In the genomic region with DNA sequence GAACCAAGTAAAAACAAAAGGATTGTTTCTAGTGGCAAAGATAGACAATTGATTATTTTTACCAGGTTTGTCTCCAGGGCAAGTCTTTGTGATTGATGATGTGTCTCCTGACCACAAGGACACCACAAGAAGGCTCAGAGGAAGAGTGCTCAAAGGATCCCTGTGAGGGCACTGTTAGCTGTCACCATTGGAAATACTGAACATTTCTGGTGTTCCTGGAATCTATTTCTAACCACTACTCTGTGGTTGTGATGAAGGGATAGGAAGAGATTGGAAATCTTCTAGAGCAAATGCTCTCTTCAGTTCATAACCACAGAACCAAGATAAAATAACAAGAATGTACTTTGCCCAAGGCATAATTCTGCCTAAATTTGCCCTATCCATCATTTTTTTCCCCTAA, we compare ENCODE assay signal across 10 cellular contexts. TPM values are rescaled to one million over a fixed set of nuclear protein-coding genes. Genes with fewer than 3 reads are reported as not detected.
DNase-seq lines count a peak whose midpoint lies in the region; ATAC-seq, FAIRE-seq and TF ChIP-seq lines count a peak whose summit lies in the region.
"Had no signal": no experiment of that assay in that cellular context is flagged by ENCODE, and none has a peak within 500 bp of the region (broad histone marks: within the 10 kb centered on the region; RNA-seq: fewer than 3 reads in every experiment).

No MANE protein-coding gene starts in this region.

- CTCF ChIA-PET in K562 (lab: Yijun Ruan, JAX; ENCODE audit: low intra/inter-chr PET ratio), result no interaction called here

- no peak overlapping the region for H3K4me3 ChIP-seq in Loucy (ENCODE audit: low read length, poor library complexity, severe bottlenecking)
- H3K4me3 ChIP-seq in K562, result no peak overlapping the region
- H3K4me3 ChIP-seq in osteoblast (ENCODE audit: insufficient read depth, low read length), result peak overlapping the region; percentile 8
- H3K4me3 ChIP-seq in aorta (ENCODE audit: low read length in 2 of 2), result no peak overlapping the region

- POLR2A ChIA-PET in K562 (lab: Yijun Ruan, JAX), result interaction anchor here (1.2 kb wide), 1 partner anchor 70 kb away, joined by 4 read pairs; no protein-coding TSS in a partner anchor

- H3K27ac Mint-ChIP-seq in osteocyte (ENCODE audit: unreplicated experiment), result no peak overlapping the region

- TF ChIP-seq EP300 in K562 (IDR thresholded peaks at IDR 0.05; ENCODE audit: low read length), result no peak

- H2AFZ ChIP-seq in Loucy (ENCODE audit: low read length) (no peak overlapping the region), K562 (ENCODE audit: low read depth, low read length) (no peak overlapping the region), osteoblast (ENCODE audit: low read length) (no peak overlapping the region)

- H3K36me3 ChIP-seq in Loucy (ENCODE audit: insufficient read depth, low read length) (peaks cover 4% of the 10 kb centered on the region; the same call in 1 of the 2 replicates), K562 (ENCODE audit: control insufficient read depth, insufficient read depth, low read length) (no peaks in the 10 kb centered on the region), osteoblast (ENCODE audit: insufficient read depth, low read length) (no peaks in the 10 kb centered on the region), aorta (ENCODE audit: control insufficient read depth in 1 of 2, insufficient read depth in 2 of 2, low read length in 1 of 2) (no peaks in the 10 kb centered on the region)

- H3K27ac ChIP-seq in K562 (ENCODE audit: extremely low read depth, low read depth, low read length) (no peak overlapping the region), osteoblast (ENCODE audit: low read depth, low read length) (peak overlapping the region; percentile 4), aorta (ENCODE audit: low read depth in 1 of 2, low read length in 2 of 2) (no peak overlapping the region)

- H3K9me3 Mint-ChIP-seq in osteocyte (ENCODE audit: unreplicated experiment), result no peaks in the 10 kb centered on the region

- no peak overlapping the region for H3K4me3 Mint-ChIP-seq in osteocyte (ENCODE audit: unreplicated experiment)

- H3K9ac ChIP-seq in Loucy (ENCODE audit: low read depth, low read length, poor library complexity, severe bottlenecking), result no peak overlapping the region
- no peak overlapping the region for H3K9ac ChIP-seq in K562 (ENCODE audit: insufficient read depth in 1 of 2, low read depth in 2 of 2, low read length in 2 of 2)

- FAIRE-seq in K562 (lab: Jason Lieb, UNC), result no peak

- TF ChIP-seq CTCF in Loucy (conservative IDR thresholded peaks at IDR 0.05; ENCODE audit: low read length) (no peak), K562 (IDR thresholded peaks at IDR 0.05 in 2 of 3, conservative IDR thresholded peaks at IDR 0.05 in 1 of 3; ENCODE audit: insufficient read depth in 2 of 3, low read depth in 1 of 3, low read length in 3 of 3) (no peak), osteoblast (IDR thresholded peaks at IDR 0.05; ENCODE audit: extremely low read depth, low read depth, low read length) (no peak), osteocyte (IDR thresholded peaks at IDR 0.05) (no peak)

- peaks cover 11% of the 10 kb centered on the region for H3K4me1 Mint-ChIP-seq in osteocyte (ENCODE audit: unreplicated experiment)

- peaks cover 97% of the 10 kb centered on the region for H3K79me2 ChIP-seq in Loucy (ENCODE audit: insufficient read depth, low read length)
- H3K79me2 ChIP-seq in K562 (ENCODE audit: control insufficient read depth, insufficient read depth, low read length), result no peaks in the 10 kb centered on the region
- H3K79me2 ChIP-seq in osteoblast (ENCODE audit: insufficient read depth, low read length), result no peaks in the 10 kb centered on the region

- peak; percentile 67 for ATAC-seq in K562
- no peak for ATAC-seq in aorta (ENCODE audit: low FRiP score)
- ATAC-seq in Right ventricle myocardium superior (ENCODE audit: poor library complexity), result no peak

- no TSS peak for BruUV-seq in K562 (replicated peaks; lab: Mats Ljungman, UMichigan)

- H3K4me2 ChIP-seq in Loucy (ENCODE audit: low read depth, low read length, poor library complexity, severe bottlenecking) (peak overlapping the region; percentile 34), K562 (ENCODE audit: insufficient read depth, low read length) (no peak overlapping the region), osteoblast (ENCODE audit: insufficient read depth, low read length) (peak overlapping the region; percentile 52)

- no peaks in the 10 kb centered on the region for H3K36me3 Mint-ChIP-seq in osteocyte (ENCODE audit: unreplicated experiment)

- no peak for TF ChIP-seq POLR2A in K562 (conservative IDR thresholded peaks at IDR 0.05)

- peaks cover 13% of the 10 kb centered on the region for H4K20me1 ChIP-seq in Loucy (ENCODE audit: insufficient read depth, low read length, poor library complexity, severe bottlenecking)
- no peaks in the 10 kb centered on the region for H4K20me1 ChIP-seq in K562 (replicated peaks; ENCODE audit: control insufficient read depth, insufficient read depth, low read length)
- H4K20me1 ChIP-seq in osteoblast (ENCODE audit: insufficient read depth, low read length), result no peaks in the 10 kb centered on the region

- no peaks in the 10 kb centered on the region for H3K9me2 ChIP-seq in Loucy (replicated peaks; ENCODE audit: low read depth, low read length)

- intact Hi-C loops in K562 (cut with micrococcal nuclease) (no loop called here), aorta (cut with DNase I) (no loop called here), Right ventricle myocardium superior (cut with DNase I) (loop anchor here (10.0 kb wide), 1 partner anchor 63 kb away; no protein-coding TSS in a partner anchor)

- peaks cover 53% of the 10 kb centered on the region for H3K27me3 Mint-ChIP-seq in osteocyte (ENCODE audit: unreplicated experiment)

- DNase-seq in GM03348 (ENCODE audit: low spot score), result peak; percentile 24
- no peak for DNase-seq in K562 (ENCODE audit: extremely low read depth in 1 of 4, low spot score in 3 of 4)
- peak; percentile 63 for DNase-seq in osteoblast (ENCODE audit: insufficient read length, low spot score, missing footprints)
- no peak for DNase-seq in aorta
- no peak for DNase-seq in kidney glomerular epithelial cell (lab: John Stamatoyannopoulos, UW)
- no peak for DNase-seq in Right ventricle myocardium superior
- DNase-seq in osteocyte (ENCODE audit: extremely low spot score, unreplicated experiment), result no peak
- DNase-seq: foreskin fibroblast, posterior cingulate gyrus had no signal

- TF ChIP-seq RAD21 in K562 (CRISPR knock-in tag; conservative IDR thresholded peaks at IDR 0.05 in 1 of 2, IDR thresholded peaks at IDR 0.05 in 1 of 2), result no peak

- no peaks in the 10 kb centered on the region for H3K9me1 ChIP-seq in K562 (ENCODE audit: control insufficient read depth, insufficient read depth, low read length)

- H3K27me3 ChIP-seq in Loucy (ENCODE audit: insufficient read depth, low read length, poor library complexity, severe bottlenecking) (no peaks in the 10 kb centered on the region), K562 (ENCODE audit: control insufficient read depth in 2 of 2, insufficient read depth in 2 of 2, low read length in 2 of 2) (no peaks in the 10 kb centered on the region), osteoblast (ENCODE audit: insufficient read depth, low read length) (peaks cover 2% of the 10 kb centered on the region), aorta (ENCODE audit: control insufficient read depth in 1 of 2, insufficient read depth in 2 of 2, low read length in 1 of 2) (no peaks in the 10 kb centered on the region)

- in situ Hi-C loops in K562 (cut with MboI), result no loop called here

- H3K9me3 ChIP-seq in Loucy (ENCODE audit: insufficient read depth, low read depth, low read length) (no peaks in the 10 kb centered on the region), K562 (replicated peaks; ENCODE audit: control insufficient read depth, insufficient read depth, low read depth, low read length) (no peaks in the 10 kb centered on the region), osteoblast (ENCODE audit: low read depth, low read length) (no peaks in the 10 kb centered on the region), aorta (ENCODE audit: control insufficient read depth, low read length) (no peaks in the 10 kb centered on the region)

- H3K4me1 ChIP-seq in Loucy (ENCODE audit: insufficient read depth, low read length, poor library complexity, severe bottlenecking) (peaks cover 41% of the 10 kb centered on the region), K562 (replicated peaks in 1 of 2; ENCODE audit: control insufficient read depth in 2 of 2, insufficient read depth in 2 of 2, low read length in 2 of 2) (peaks cover 0 to 7% of the 10 kb centered on the region in 2 experiments; a peak in 2 of 5 replicates), osteoblast (ENCODE audit: insufficient read depth, low read length) (peaks cover 15% of the 10 kb centered on the region), aorta (ENCODE audit: control insufficient read depth in 1 of 2, insufficient read depth in 2 of 2, low read length in 2 of 2) (no peaks in the 10 kb centered on the region)

- H3F3A ChIP-seq in Loucy (ENCODE audit: low read depth), result no peaks in the 10 kb centered on the region

RNA-seq across cellular contexts. Expression of a gene that starts 15.3 kb away (rescaled TPM):
- 8.4 and 9.4 TPM in 2 replicates for total RNA-seq in K562 (2011; cell fraction: chromatin; rRNA removed; ENCODE audit: low replicate concordance)
- 5.0 and 6.2 TPM in 2 replicates for total RNA-seq in K562 (2011; cell fraction: nucleolus; rRNA removed)
- 7.3 and 9.5 TPM in 2 replicates for total RNA-seq in K562 (2011; cell fraction: nucleoplasm; rRNA removed)
- total RNA-seq in K562 (2014; rRNA removed) (1.5 and 2.0 TPM in 2 replicates), K562 (2014; rRNA removed; fragmentation: Illumina TruSeq; extraction: Trizol) (1.5 TPM in 2 replicates), K562 (2015; rRNA removed; fragmentation: Illumina TruSeq; extraction: Trizol) (1.2 TPM in 2 replicates), K562 (2021) (2.3 and 2.7 TPM in 2 replicates), osteoblast (under 0.01 TPM in 2 replicates), aorta (under 1 TPM in 1 of 2 donors, not detected in 1; 0.68 TPM), Right ventricle myocardium superior (3.8 TPM), osteocyte (not detected in 2 replicates)
- polyA plus RNA-seq in K562 (2011; rRNA removed) (0.75 and 1.2 TPM in 2 replicates), K562 (2014; fragmentation: Illumina TruSeq; extraction: Trizol) (1.7 and 2.1 TPM in 2 replicates), K562 (2014; fragmentation: Nextera tagmentation; extraction: Ambion mirVana) (under 1 TPM; 0.29 to 0.51 TPM), K562 (2014; rRNA removed) (1.4 TPM in 2 replicates), aorta (1 to 10 TPM in 1 of 2 donors, under 1 TPM in 1; 0.10 to 1.1 TPM)
- 0.47 and 0.79 TPM in 2 replicates for polyA plus RNA-seq in K562 (2011; cell fraction: cytosol; rRNA removed)
- polyA plus RNA-seq in K562 (2011; cell fraction: nucleus; rRNA removed), result 2.0 and 2.8 TPM in 2 replicates
- polyA plus RNA-seq in K562 (2012), result 2.6 and 3.4 TPM in 2 replicates
- polyA minus RNA-seq in K562 (2011; rRNA and poly(A)+ RNA removed), result 1.1 and 3.1 TPM in 2 replicates
- polyA minus RNA-seq in K562 (2011; cell fraction: cytosol; rRNA and poly(A)+ RNA removed), result 0.29 and 2.1 TPM in 2 replicates
- 0.89 and 1.3 TPM in 2 replicates for polyA minus RNA-seq in K562 (2011; cell fraction: nucleus; rRNA and poly(A)+ RNA removed)

RNA-seq across cellular contexts. Expression of a gene that starts 50.0 kb away (rescaled TPM):
- 26.0 and 31.9 TPM in 2 replicates for total RNA-seq in K562 (2011; cell fraction: chromatin; rRNA removed; ENCODE audit: low replicate concordance)
- 30.7 and 32.8 TPM in 2 replicates for total RNA-seq in K562 (2011; cell fraction: nucleolus; rRNA removed)
- total RNA-seq in K562 (2011; cell fraction: nucleoplasm; rRNA removed), result 38.1 and 51.1 TPM in 2 replicates
- total RNA-seq in K562 (2014; rRNA removed), result 62.1 and 94.0 TPM in 2 replicates
- 102 and 108 TPM in 2 replicates for total RNA-seq in K562 (2014; rRNA removed; fragmentation: Illumina TruSeq; extraction: Trizol)
- 90.6 and 94.8 TPM in 2 replicates for total RNA-seq in K562 (2015; rRNA removed; fragmentation: Illumina TruSeq; extraction: Trizol)
- 105 and 111 TPM in 2 replicates for total RNA-seq in K562 (2021)
- polyA plus RNA-seq in K562 (2011; rRNA removed), result 198 and 273 TPM in 2 replicates
- polyA plus RNA-seq in K562 (2011; cell fraction: cytosol; rRNA removed), result 118 and 163 TPM in 2 replicates
- polyA plus RNA-seq in K562 (2011; cell fraction: nucleus; rRNA removed), result 45.3 and 71.9 TPM in 2 replicates
- polyA plus RNA-seq in K562 (2012), result 120 and 125 TPM in 2 replicates
- polyA plus RNA-seq in K562 (2014; fragmentation: Illumina TruSeq; extraction: Trizol), result 116 and 140 TPM in 2 replicates
- 100 to 1,000 TPM; 235 to 320 TPM for polyA plus RNA-seq in K562 (2014; fragmentation: Nextera tagmentation; extraction: Ambion mirVana)
- 113 and 117 TPM in 2 replicates for polyA plus RNA-seq in K562 (2014; rRNA removed)
- 107 and 135 TPM in 2 replicates for polyA minus RNA-seq in K562 (2011; rRNA and poly(A)+ RNA removed)
- 23.5 and 42.2 TPM in 2 replicates for polyA minus RNA-seq in K562 (2011; cell fraction: cytosol; rRNA and poly(A)+ RNA removed)
- polyA minus RNA-seq in K562 (2011; cell fraction: nucleus; rRNA and poly(A)+ RNA removed), result 12.4 and 23.0 TPM in 2 replicates
- total RNA-seq in osteoblast, result 49.9 and 60.7 TPM in 2 replicates
- total RNA-seq in aorta, result 10 to 100 TPM; 38.4 to 56.3 TPM
- 10 to 100 TPM; 69.1 to 78.2 TPM for polyA plus RNA-seq in aorta
- total RNA-seq in Right ventricle myocardium superior, result 59.2 TPM
- 77.0 and 80.6 TPM in 2 replicates for total RNA-seq in osteocyte

Comparison
In these comparisons a context has a peak if more than half of its experiments do, and no peak if none do; other contexts are left out.
1. DNase-seq: peak in GM03348 (single experiment) and osteoblast (single experiment); none in K562 (0 of 4), aorta (0 of 2), kidney glomerular epithelial cell (single experiment), Right ventricle myocardium superior (single experiment) and osteocyte (single experiment).